ENCODE assay signal across 23 cellular contexts in the genomic region with DNA sequence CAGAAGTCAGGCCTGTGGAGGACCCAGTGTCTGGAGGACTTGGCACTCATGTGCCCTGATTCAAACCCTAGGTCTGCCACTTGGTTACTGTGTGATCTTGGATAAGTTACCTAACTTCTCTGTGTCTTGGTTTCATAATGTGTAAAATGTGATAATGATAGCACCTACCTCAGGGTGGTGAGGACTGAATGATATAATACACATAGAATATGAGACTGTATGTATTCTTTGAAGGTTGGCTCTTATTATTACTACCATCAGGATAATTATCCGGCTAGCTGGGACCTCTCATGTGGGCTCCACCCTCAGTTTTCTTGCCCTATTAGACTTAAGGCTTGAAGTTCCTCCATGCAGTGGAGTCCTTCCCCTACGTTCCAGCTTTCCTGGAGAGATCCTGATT.
DNase-seq lines count a peak whose midpoint lies in the region; ATAC-seq, FAIRE-seq and TF ChIP-seq lines count a peak whose summit lies in the region.
"Had no signal": no experiment of that assay in that cellular context is flagged by ENCODE, and none has a peak within 500 bp of the region (broad histone marks: within the 10 kb centered on the region; RNA-seq: fewer than 3 reads in every experiment).

No MANE protein-coding gene starts in this region.

- no peak overlapping the region for H4K5ac ChIP-seq in H1 (ENCODE audit: insufficient read length, low read depth, low read length)

- no peak overlapping the region for H4K8ac ChIP-seq in H1 (ENCODE audit: extremely low read depth, insufficient read depth, low read length)

- no peak overlapping the region for H4K91ac ChIP-seq in H1 (replicated peaks; ENCODE audit: insufficient read length, low read length)

- H3K4me1 ChIP-seq in BLaER1 treated with 17β-estradiol and CSF1 and Interleukin-3, amounts not matched to agents 10 nM and 100 nM = peaks cover 14 to 42% (median 32%) of the 10 kb centered on the region in 10 experiments
- H3K4me1 ChIP-seq in H1 (replicated peaks in 1 of 4; ENCODE audit: control insufficient read depth in 3 of 4, insufficient read depth in 4 of 4, low read length in 3 of 4) (peaks cover 12 to 39% (median 22%) of the 10 kb centered on the region in 4 experiments), HepG2 (ENCODE audit: insufficient read depth, low read length) (no peaks in the 10 kb centered on the region), osteoblast (ENCODE audit: insufficient read depth, low read length) (peaks cover 6% of the 10 kb centered on the region), small intestine (ENCODE audit: control insufficient read depth in 2 of 2, insufficient read depth in 1 of 2, low read depth in 1 of 2, low read length in 1 of 2) (no peaks in the 10 kb centered on the region), smooth muscle cell (ENCODE audit: low read depth) (peaks cover 20% of the 10 kb centered on the region)
- H3K4me1 ChIP-seq: A549, Caco-2 had no signal

- no peak overlapping the region for H2BK15ac ChIP-seq in H1 (ENCODE audit: low read length)

- peaks cover 0 to 18% (median 0%) of the 10 kb centered on the region in 11 experiments; a peak in 3 of 22 replicates for H3K27me3 ChIP-seq in BLaER1 treated with 17β-estradiol and CSF1 and Interleukin-3, amounts not matched to agents 10 nM and 100 nM
- H3K27me3 ChIP-seq in H1 (replicated peaks in 1 of 4; ENCODE audit: control insufficient read depth in 3 of 4, extremely low read depth in 1 of 4, insufficient read depth in 3 of 4, low read length in 3 of 4) = no peaks in the 10 kb centered on the region
- peaks cover 0 to 6% of the 10 kb centered on the region in 2 experiments; a peak in 2 of 5 replicates for H3K27me3 ChIP-seq in HepG2 (ENCODE audit: control insufficient read depth in 1 of 2, insufficient read depth in 2 of 2, low read length in 2 of 2)
- H3K27me3 ChIP-seq in osteoblast (ENCODE audit: insufficient read depth, low read length) = peaks cover 4% of the 10 kb centered on the region
- H3K27me3 ChIP-seq in small intestine (ENCODE audit: control insufficient read depth in 2 of 2, insufficient read depth in 2 of 2, low read length in 2 of 2) = no peaks in the 10 kb centered on the region
- no peaks in the 10 kb centered on the region for H3K27me3 ChIP-seq in smooth muscle cell (ENCODE audit: low read depth)
- H3K27me3 ChIP-seq: BE2C had no signal

- peaks cover 0 to 14% (median 0%) of the 10 kb centered on the region in 11 experiments; a peak in 1 of 22 replicates for H4K20me1 ChIP-seq in BLaER1 treated with 17β-estradiol and CSF1 and Interleukin-3, amounts not matched to agents 10 nM and 100 nM
- H4K20me1 ChIP-seq in H1 (replicated peaks in 1 of 2; ENCODE audit: control insufficient read depth in 1 of 2, insufficient read depth in 2 of 2, low read length in 2 of 2) = no peaks in the 10 kb centered on the region
- H4K20me1 ChIP-seq in HepG2 (ENCODE audit: insufficient read depth, low read length) = no peaks in the 10 kb centered on the region
- H4K20me1 ChIP-seq in osteoblast (ENCODE audit: insufficient read depth, low read length) = no peaks in the 10 kb centered on the region
- H4K20me1 ChIP-seq in smooth muscle cell (ENCODE audit: low read depth) = no peaks in the 10 kb centered on the region

- intact Hi-C loops in HepG2 (cut with micrococcal nuclease; ENCODE audit: unreplicated experiment) = no loop called here

- H3K18ac ChIP-seq in H1 (ENCODE audit: extremely low read depth, low read length) = no peak overlapping the region

- DNase-seq in H1 (ENCODE audit: low read depth in 1 of 2, low spot score in 2 of 2) (no peak), HepG2 (ENCODE audit: low spot score) (no peak), osteoblast (ENCODE audit: insufficient read length, low spot score, missing footprints) (peak; percentile 73), NCI-H446 treated with DMSO at 0.1 percent for 48 hours (lab: John Stamatoyannopoulos, UW) (no peak), small intestine (no peak), smooth muscle cell (lab: John Stamatoyannopoulos, UW; ENCODE audit: unreplicated experiment) (no peak)
- DNase-seq: 8988T; ACHN; AML-193; BE2C; Caco-2; CD4-positive, CD25-positive, alpha-beta regulatory T cell; CD8-positive, alpha-beta T cell; DMS153; DND-41; GM23248 had no signal

- peak overlapping the region; percentile 91; the same call in 1 of the 2 replicates for H2BK12ac ChIP-seq in H1 (ENCODE audit: low read depth, low read length)

- H3K4me3 ChIP-seq in BLaER1 treated with 17β-estradiol and CSF1 and Interleukin-3, amounts not matched to agents 10 nM and 100 nM = no peak overlapping the region
- H3K4me3 ChIP-seq in H1 (ENCODE audit: extremely low read depth in 1 of 4, insufficient read depth in 2 of 4, low read depth in 3 of 4, low read length in 4 of 4) (no peak overlapping the region), HepG2 (replicated peaks in 1 of 3; ENCODE audit: insufficient read depth in 1 of 3, low read depth in 2 of 3, low read length in 3 of 3) (no peak overlapping the region), osteoblast (ENCODE audit: insufficient read depth, low read length) (no peak overlapping the region), small intestine (ENCODE audit: low read depth in 1 of 2, low read length in 2 of 2) (no peak overlapping the region), smooth muscle cell (no peak overlapping the region)
- H3K4me3 ChIP-seq: A549, GM23248 had no signal

- TF ChIP-seq POLR2A in H1 (IDR thresholded peaks at IDR 0.05; ENCODE audit: control extremely low read depth in 1 of 2, low read depth in 2 of 2, low read length in 2 of 2) (no peak), HepG2 (IDR thresholded peaks at IDR 0.05; ENCODE audit: insufficient read depth in 1 of 2, low read depth in 2 of 2, low read length in 2 of 2) (no peak)

- no peak overlapping the region for H2BK5ac ChIP-seq in H1 (ENCODE audit: low read depth, low read length)

- no peak overlapping the region for H3K9ac ChIP-seq in BLaER1 treated with 17β-estradiol and CSF1 and Interleukin-3, amounts not matched to agents 10 nM and 100 nM
- H3K9ac ChIP-seq in H1 (replicated peaks in 1 of 4; ENCODE audit: extremely low read depth in 1 of 4, low read depth in 3 of 4, low read length in 3 of 4) (no peak overlapping the region), HepG2 (ENCODE audit: insufficient read depth, low read depth, low read length) (no peak overlapping the region), smooth muscle cell (ENCODE audit: low read depth) (no peak overlapping the region)
- H3K9ac ChIP-seq: GM23248 had no signal

- H2BK20ac ChIP-seq in H1 (ENCODE audit: low read length) = no peak overlapping the region

- CTCF ChIA-PET in H1 (lab: Charles Lee; ENCODE audit: partially characterized antibody) (interaction anchor here (2.0 kb wide), 1 partner anchor 16 kb away, joined by 7 read pairs; no protein-coding TSS in a partner anchor), HepG2 (lab: Yijun Ruan, JAX; ENCODE audit: low intra/inter-chr PET ratio, low total read pairs) (no interaction called here)

- no TSS peak for BruUV-seq in HepG2 (replicated peaks; lab: Mats Ljungman, UMichigan)

- no peaks in the 10 kb centered on the region for H3K9me3 ChIP-seq in BLaER1 treated with 17β-estradiol and CSF1 and Interleukin-3, amounts not matched to agents 10 nM and 100 nM (replicated peaks in 1 of 11)
- H3K9me3 ChIP-seq in H1 (ENCODE audit: insufficient read depth in 2 of 2, low read depth in 1 of 2, low read length in 1 of 2) (no peaks in the 10 kb centered on the region), HepG2 (ENCODE audit: low read length) (no peaks in the 10 kb centered on the region), osteoblast (ENCODE audit: low read depth, low read length) (no peaks in the 10 kb centered on the region), small intestine (ENCODE audit: control insufficient read depth, low read depth) (no peaks in the 10 kb centered on the region), smooth muscle cell (replicated peaks; ENCODE audit: low read depth) (no peaks in the 10 kb centered on the region)
- H3K9me3 ChIP-seq: A549, BE2C, Caco-2 had no signal

- 91% methylated on average over 2 of the region's 2 CpGs; no CpG with 5 or more reads in 1 of the 2 experiments for WGBS in H1 (ENCODE audit: extremely low coverage in 1 of 2, insufficient coverage in 1 of 2, insufficient read length in 1 of 2, insufficient replicate concordance in 2 of 2, low coverage in 1 of 2, low lambda C conversion rate in 2 of 2, missing lambda C conversion rate in 1 of 2), 2 experiments
- WGBS in HepG2 (ENCODE audit: low lambda C conversion rate) = 45% methylated on average over 2 of the region's 2 CpGs
- WGBS in small intestine, 3 donors = 64 to 94% (median 85%) methylated on average over 2 of the region's 2 CpGs
- 88% methylated on average over 2 of the region's 2 CpGs for WGBS in smooth muscle cell (ENCODE audit: low lambda C conversion rate)

- TF ChIP-seq CTCF in H1 (IDR thresholded peaks at IDR 0.05; ENCODE audit: control extremely low read depth in 1 of 3, insufficient read depth in 1 of 3, low read depth in 1 of 3, low read length in 3 of 3) (no peak), HepG2 (CRISPR knock-in tag; IDR thresholded peaks at IDR 0.05) (no peak), osteoblast (IDR thresholded peaks at IDR 0.05; ENCODE audit: extremely low read depth, low read depth, low read length) (no peak), smooth muscle cell (IDR thresholded peaks at IDR 0.05; ENCODE audit: borderline replicate concordance, insufficient read depth, poor library complexity, severe bottlenecking) (no peak)

- POLR2A ChIA-PET in H1 (lab: Charles Lee; ENCODE audit: partially characterized antibody) (no interaction called here), HepG2 (lab: Yijun Ruan, JAX) (no interaction called here)

- H3K36me3 ChIP-seq in BLaER1 treated with 17β-estradiol and CSF1 and Interleukin-3, amounts not matched to agents 10 nM and 100 nM = no peaks in the 10 kb centered on the region
- no peaks in the 10 kb centered on the region for H3K36me3 ChIP-seq in H1 (ENCODE audit: control insufficient read depth in 2 of 4, insufficient read depth in 4 of 4, low read length in 3 of 4)
- no peaks in the 10 kb centered on the region for H3K36me3 ChIP-seq in HepG2 (replicated peaks in 1 of 2; ENCODE audit: control insufficient read depth in 1 of 2, insufficient read depth in 2 of 2, low read length in 2 of 2)
- H3K36me3 ChIP-seq in osteoblast (ENCODE audit: insufficient read depth, low read length) = no peaks in the 10 kb centered on the region
- no peaks in the 10 kb centered on the region for H3K36me3 ChIP-seq in small intestine (ENCODE audit: control insufficient read depth in 2 of 2, insufficient read depth in 2 of 2, low read length in 2 of 2)
- H3K36me3 ChIP-seq in smooth muscle cell (ENCODE audit: low read depth) = no peaks in the 10 kb centered on the region
- H3K36me3 ChIP-seq: BE2C had no signal

- H3K56ac ChIP-seq in H1 (replicated peaks; ENCODE audit: insufficient read length, low read depth, low read length) = no peak overlapping the region

- no peaks in the 10 kb centered on the region for H3F3A ChIP-seq in smooth muscle cell (ENCODE audit: low read depth)

- TF ChIP-seq EP300 in H1 (IDR thresholded peaks at IDR 0.05; ENCODE audit: borderline replicate concordance in 1 of 2, low read depth in 2 of 2, low read length in 2 of 2) (no peak), HepG2 (IDR thresholded peaks at IDR 0.05; ENCODE audit: low read depth in 2 of 2, low read length in 2 of 2) (no peak), HepG2 (CRISPR knock-in tag; IDR thresholded peaks at IDR 0.05; ENCODE audit: borderline replicate concordance) (no peak)

- peak overlapping the region; percentile 52 to 81 (median 73); a peak in 21 of 22 replicates for H3K4me2 ChIP-seq in BLaER1 treated with 17β-estradiol and CSF1 and Interleukin-3, amounts not matched to agents 10 nM and 100 nM
- no peak overlapping the region for H3K4me2 ChIP-seq in H1 (ENCODE audit: insufficient read depth in 1 of 2, low read depth in 2 of 2, low read length in 2 of 2)
- no peak overlapping the region for H3K4me2 ChIP-seq in HepG2 (ENCODE audit: low read depth, low read length)
- no peak overlapping the region for H3K4me2 ChIP-seq in osteoblast (ENCODE audit: insufficient read depth, low read length)
- H3K4me2 ChIP-seq in smooth muscle cell = no peak overlapping the region
- H3K4me2 ChIP-seq: A549 had no signal

- no peaks in the 10 kb centered on the region for H3K23me2 ChIP-seq in H1 (ENCODE audit: low read depth, low read length)

- H3K79me2 ChIP-seq in H1 (ENCODE audit: control insufficient read depth in 1 of 2, insufficient read depth in 2 of 2, low read length in 2 of 2) = no peaks in the 10 kb centered on the region
- no peaks in the 10 kb centered on the region for H3K79me2 ChIP-seq in HepG2 (ENCODE audit: insufficient read depth, low read length)
- H3K79me2 ChIP-seq in osteoblast (ENCODE audit: insufficient read depth, low read length) = no peaks in the 10 kb centered on the region
- H3K79me2 ChIP-seq in smooth muscle cell (ENCODE audit: low read depth) = no peaks in the 10 kb centered on the region

- H2BK120ac ChIP-seq in H1 (replicated peaks; ENCODE audit: low read depth, low read length) = no peak overlapping the region

- FAIRE-seq in H1 (lab: Jason Lieb, UNC) (no peak), HepG2 (lab: Jason Lieb, UNC) (no peak), small intestine (lab: Jason Lieb, UNC) (no peak)
- FAIRE-seq: A549, G401.6, GM12892, GM19239 had no signal

- H2AK5ac ChIP-seq in H1 (ENCODE audit: low read depth, low read length) = no peak overlapping the region

- in situ Hi-C loops in HepG2 (cut with HindIII; ENCODE audit: extremely low pct_ligation_motif_present, low pct_unique_long_range_greater_than_20kb) = no loop called here

- no peak overlapping the region for H3K14ac ChIP-seq in H1 (ENCODE audit: insufficient read length)

- H2AFZ ChIP-seq in H1 (ENCODE audit: low read length) (no peak overlapping the region), HepG2 (ENCODE audit: low read length) (no peak overlapping the region), osteoblast (ENCODE audit: low read length) (no peak overlapping the region), smooth muscle cell (ENCODE audit: low read depth) (no peak overlapping the region)
- H2AFZ ChIP-seq: GM23248 had no signal

- no peak overlapping the region for H3K27ac ChIP-seq in BLaER1 treated with 17β-estradiol and CSF1 and Interleukin-3, amounts not matched to agents 10 nM and 100 nM
- no peak overlapping the region for H3K27ac ChIP-seq in H1 (ENCODE audit: low read depth, low read length)
- no peak overlapping the region for H3K27ac ChIP-seq in HepG2 (ENCODE audit: extremely low read length, insufficient read depth, low read length)
- no peak overlapping the region for H3K27ac ChIP-seq in osteoblast (ENCODE audit: low read depth, low read length)
- H3K27ac ChIP-seq in small intestine (ENCODE audit: low read depth in 1 of 2, low read length in 1 of 2) = no peak overlapping the region
- no peak overlapping the region for H3K27ac ChIP-seq in smooth muscle cell (ENCODE audit: low read depth)
- H3K27ac ChIP-seq: A549, C4-2B, GM23248 had no signal

- TF ChIP-seq RAD21 in H1 (IDR thresholded peaks at IDR 0.05 in 1 of 2, conservative IDR thresholded peaks at IDR 0.05 in 1 of 2; ENCODE audit: low read depth in 2 of 2, low read length in 2 of 2) (no peak), HepG2 (CRISPR knock-in tag; IDR thresholded peaks at IDR 0.05) (no peak)

- H3K4ac ChIP-seq in H1 (replicated peaks; ENCODE audit: insufficient read length, low read depth, low read length) = no peak overlapping the region

- peaks cover 2% of the 10 kb centered on the region; the same call in 1 of the 2 replicates for H3K79me1 ChIP-seq in H1 (ENCODE audit: low read depth, low read length)

- ATAC-seq in HepG2 = no peak
- no peak for ATAC-seq in GM19023 (IDR thresholded peaks at IDR 0.05; ENCODE audit: unreplicated experiment)
- ATAC-seq: A549; CD8-positive, alpha-beta T cell had no signal

- no peak overlapping the region for H3K23ac ChIP-seq in H1 (ENCODE audit: insufficient read length)

Comparison
In these comparisons a context has a peak if more than half of its experiments do, and no peak if none do; other contexts are left out.
1. H3K4me2 ChIP-seq: peak in BLaER1 treated with 17β-estradiol and CSF1 and Interleukin-3, amounts not matched to agents 10 nM and 100 nM (11 of 11); none in H1 (0 of 2), HepG2 (single experiment), osteoblast (single experiment) and smooth muscle cell (single experiment).